ENCODE assay signal across 26 cellular contexts in the genomic region with DNA sequence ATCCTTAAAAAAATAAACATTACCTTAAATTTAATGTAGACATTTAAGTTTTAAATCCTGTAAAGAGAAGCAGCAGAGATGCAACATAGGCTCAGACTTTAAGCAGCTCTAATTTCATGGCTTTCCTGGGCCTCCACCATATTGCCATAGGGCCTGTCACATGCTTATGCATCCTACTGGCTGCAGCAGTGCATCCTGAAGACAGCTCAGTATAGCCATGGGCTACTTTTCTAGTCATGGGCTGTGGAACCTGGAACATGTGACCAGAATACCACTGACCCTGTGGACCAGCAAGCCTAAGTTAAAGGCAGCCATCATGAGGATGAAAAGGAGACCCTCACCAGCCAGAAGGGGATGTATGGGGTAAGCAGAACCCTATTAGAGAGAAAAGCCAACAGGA.
DNase-seq lines count a peak whose midpoint lies in the region; ATAC-seq and TF ChIP-seq lines count a peak whose summit lies in the region.
"Had no signal": no experiment of that assay in that cellular context is flagged by ENCODE, and none has a peak within 500 bp of the region (broad histone marks: within the 10 kb centered on the region; RNA-seq: fewer than 3 reads in every experiment).

No MANE protein-coding gene starts in this region.

- H3K36me3 ChIP-seq in prostate gland: peaks cover 0 to 5% of the 10 kb centered on the region in 2 donors

- no peak overlapping the region for H3K4me3 ChIP-seq in prostate gland
- H3K4me3 ChIP-seq: A549, BLaER1 had no signal

- no peaks in the 10 kb centered on the region for H3K4me1 ChIP-seq in prostate gland (replicated peaks)
- H3K4me1 ChIP-seq: A549, BLaER1, Caco-2 had no signal

- intact Hi-C loops in prostate gland (cut with DNase I): no loop called here

- no peaks in the 10 kb centered on the region for H3K9me3 ChIP-seq in prostate gland
- H3K9me3 ChIP-seq: A549, BLaER1, Caco-2 had no signal

- H3K27ac ChIP-seq in epithelial cell of prostate (peak overlapping the region; percentile 31), prostate gland (no peak overlapping the region)
- H3K27ac ChIP-seq: A549, BLaER1, RWPE1 had no signal

- peak; percentile 22 for ATAC-seq in SK-N-SH treated with all-trans-retinoic acid at 6 μM for 48 hours
- no peak for ATAC-seq in activated CD8-positive, alpha-beta T cell treated with anti-CD3 and anti-CD28 coated beads, Interleukin-2, amount 10 ng/mL, durations not matched to agents 7 days and 5 days
- ATAC-seq: A549 had no signal

- TF ChIP-seq CTCF in osteocyte (IDR thresholded peaks at IDR 0.05): no peak
- TF ChIP-seq CTCF in prostate gland (IDR thresholded peaks at IDR 0.05): no peak

- TF ChIP-seq POLR2A in prostate gland (IDR thresholded peaks at IDR 0.05): no peak

- DNase-seq in EH (ENCODE audit: low read depth) (peak; percentile 6), epithelial cell of prostate (ENCODE audit: low read depth, low spot score) (no peak), osteocyte (ENCODE audit: extremely low spot score, unreplicated experiment) (no peak), T-helper 2 cell (no peak), prostate gland (ENCODE audit: low spot score) (no peak), H4 (ENCODE audit: low spot score) (no peak)
- no peak for DNase-seq in activated CD8-positive, alpha-beta T cell treated with anti-CD3 and anti-CD28 coated beads, Interleukin-2, amount 10 ng/mL, durations not matched to agents 7 days and 5 days
- DNase-seq: Caco-2; CD4-positive, alpha-beta memory T cell; DMS 273 treated with DMSO at 0.1 percent for 48 hours; DMS79 treated with DMSO at 0.1 percent for 48 hours; H7; KBM-7; MM.1S; NCI-H1048; NCI-H1436; NCI-H2029; NCI-H226; NCI-H510A treated with DMSO at 0.1 percent for 48 hours; NCI-H774; NK-92 treated with Interleukin-12 subunit alpha and Interleukin-12 subunit beta, amount 100 ng/mL, for 24 hours; SHP77 treated with DMSO at 0.1 percent for 48 hours had no signal

- H3K4me1 Mint-ChIP-seq in osteocyte (ENCODE audit: unreplicated experiment): peaks cover 25% of the 10 kb centered on the region
- no peaks in the 10 kb centered on the region for H3K4me1 Mint-ChIP-seq in activated CD8-positive, alpha-beta T cell treated with anti-CD3 and anti-CD28 coated beads, Interleukin-2, amount 10 ng/mL, durations not matched to agents 7 days and 5 days (ENCODE audit: low read depth)

- peaks cover 38% of the 10 kb centered on the region for H3K36me3 Mint-ChIP-seq in osteocyte (ENCODE audit: unreplicated experiment)
- H3K36me3 Mint-ChIP-seq in activated CD8-positive, alpha-beta T cell treated with anti-CD3 and anti-CD28 coated beads, Interleukin-2, amount 10 ng/mL, durations not matched to agents 7 days and 5 days (ENCODE audit: low read depth): peaks cover 45% of the 10 kb centered on the region

- H3K27ac Mint-ChIP-seq in osteocyte (ENCODE audit: unreplicated experiment): peak overlapping the region; percentile 80
- H3K27ac Mint-ChIP-seq in activated CD8-positive, alpha-beta T cell treated with anti-CD3 and anti-CD28 coated beads, Interleukin-2, amount 10 ng/mL, durations not matched to agents 7 days and 5 days: no peak overlapping the region

- H3K27me3 Mint-ChIP-seq in osteocyte (ENCODE audit: unreplicated experiment): no peaks in the 10 kb centered on the region
- H3K27me3 Mint-ChIP-seq in activated CD8-positive, alpha-beta T cell treated with anti-CD3 and anti-CD28 coated beads, Interleukin-2, amount 10 ng/mL, durations not matched to agents 7 days and 5 days (ENCODE audit: low read depth): no peaks in the 10 kb centered on the region
- H3K27me3 Mint-ChIP-seq: CD4-positive, alpha-beta memory T cell had no signal

- H3K27me3 ChIP-seq in prostate gland (replicated peaks; ENCODE audit: insufficient read depth): no peaks in the 10 kb centered on the region
- H3K27me3 ChIP-seq: BLaER1 had no signal

- H3K9me3 Mint-ChIP-seq in osteocyte (ENCODE audit: unreplicated experiment): peaks cover 5% of the 10 kb centered on the region
- H3K9me3 Mint-ChIP-seq in activated CD8-positive, alpha-beta T cell treated with anti-CD3 and anti-CD28 coated beads, Interleukin-2, amount 10 ng/mL, durations not matched to agents 7 days and 5 days (ENCODE audit: insufficient read depth): no peaks in the 10 kb centered on the region

- no peak overlapping the region for H3K4me3 Mint-ChIP-seq in osteocyte (ENCODE audit: unreplicated experiment)
- no peak overlapping the region for H3K4me3 Mint-ChIP-seq in activated CD8-positive, alpha-beta T cell treated with anti-CD3 and anti-CD28 coated beads, Interleukin-2, amount 10 ng/mL, durations not matched to agents 7 days and 5 days

- POLR2A ChIA-PET in activated CD8-positive, alpha-beta T cell treated with anti-CD3 and anti-CD28 coated beads, Interleukin-2, amount 10 ng/mL, durations not matched to agents 7 days and 5 days (lab: Charles Lee): interaction anchor here (1.0 kb wide), 1 partner anchor 96 kb away, joined by 3 read pairs; no protein-coding TSS in a partner anchor

- CTCF ChIA-PET in activated CD8-positive, alpha-beta T cell treated with anti-CD3 and anti-CD28 coated beads, Interleukin-2, amount 10 ng/mL, durations not matched to agents 7 days and 5 days (lab: Charles Lee): no interaction called here

TF ChIP-seq in SK-N-SH treated with all-trans-retinoic acid at 6 μM for 48 hours, 23 proteins besides CTCF, POLR2A, EP300 and RAD21:
- no peak for TF ChIP-seq ZFP3 (CRISPR knock-in tag; IDR thresholded peaks at IDR 0.05)
- TF ChIP-seq CSDC2 (CRISPR knock-in tag; IDR thresholded peaks at IDR 0.05): no peak
- no peak for TF ChIP-seq BACH2 (CRISPR knock-in tag; IDR thresholded peaks at IDR 0.05; ENCODE audit: borderline replicate concordance)
- TF ChIP-seq ZC3H10 (CRISPR knock-in tag; IDR thresholded peaks at IDR 0.05): no peak
- TF ChIP-seq TOX (CRISPR knock-in tag; IDR thresholded peaks at IDR 0.05; ENCODE audit: borderline replicate concordance): no peak
- no peak for TF ChIP-seq PATZ1 (CRISPR knock-in tag; IDR thresholded peaks at IDR 0.05; ENCODE audit: borderline replicate concordance)
- no peak for TF ChIP-seq ZNF565 (CRISPR knock-in tag; conservative IDR thresholded peaks at IDR 0.05; ENCODE audit: low read depth)
- TF ChIP-seq ESRRG (CRISPR knock-in tag; IDR thresholded peaks at IDR 0.05): no peak
- TF ChIP-seq OSR1 (CRISPR knock-in tag; IDR thresholded peaks at IDR 0.05): no peak
- TF ChIP-seq TCF4 (CRISPR knock-in tag; IDR thresholded peaks at IDR 0.05; ENCODE audit: borderline replicate concordance): no peak
- no peak for TF ChIP-seq GLIS3 (CRISPR knock-in tag; IDR thresholded peaks at IDR 0.05)
- no peak for TF ChIP-seq SNAI2 (CRISPR knock-in tag; IDR thresholded peaks at IDR 0.05)
